5 cellular contexts compared by ENCODE assay signal in genomic region chr3:112665009-112665408, GRCh38. TPM values are rescaled to one million over a fixed set of nuclear protein-coding genes. Genes with fewer than 3 reads are reported as not detected.
"Had no signal": no experiment of that assay in that cellular context is flagged by ENCODE, and none has a peak within 500 bp of the region (broad histone marks: within the 10 kb centered on the region; RNA-seq: fewer than 3 reads in every experiment).

No MANE protein-coding gene starts in this region.

RNA-seq across cellular contexts. Expression of gene CCDC80, which starts 24.1 kb away (rescaled TPM):
- total RNA-seq: activated CD4-positive, alpha-beta T cell treated with anti-CD3 and anti-CD28 coated beads for 36 hours; activated CD8-positive, alpha-beta memory T cell treated with anti-CD3 and anti-CD28 coated beads for 36 hours; activated naive CD4-positive, alpha-beta T cell treated with anti-CD3 and anti-CD28 coated beads for 36 hours; activated T-helper 17 cell treated with anti-CD3 and anti-CD28 coated beads, Interleukin-2, amount 50 U/mL, for 72 hours; T-helper 2 cell treated with Interferon-gamma antibody and Interleukin-4, amounts not matched to agents 100 ng/mL and 5 ng/mL, for 36 hours had no signal
